11 cellular contexts compared by ENCODE assay signal in genomic region chr3:172530566-172530965, GRCh38. TPM values are rescaled to one million over a fixed set of nuclear protein-coding genes. Genes with fewer than 3 reads are reported as not detected.
A peak's percentile ranks its signal among the peaks of the same experiment; 100 is the strongest.
DNase-seq lines count a peak whose midpoint lies in the region; ATAC-seq and FAIRE-seq lines count a peak whose summit lies in the region.
"Had no signal": no experiment of that assay in that cellular context is flagged by ENCODE, and none has a peak within 500 bp of the region (broad histone marks: within the 10 kb centered on the region; RNA-seq: fewer than 3 reads in every experiment).

No MANE protein-coding gene starts in this region.

- POLR2A ChIA-PET in activated CD4-positive, alpha-beta memory T cell treated with anti-CD3 and anti-CD28 coated beads for 36 hours (lab: Charles Lee), result interaction anchor here (0.9 to 3.1 kb wide), 11 partner anchors 8 to 65 kb away, joined by 3 to 29 read pairs (median 7); partner anchors contain the start of gene TNFSF10

- H4K8ac ChIP-seq in mesendoderm (ENCODE audit: low read depth, low read length), result no peak overlapping the region

- no peak overlapping the region for H4K5ac ChIP-seq in mesendoderm (ENCODE audit: low read length)

- H2BK120ac ChIP-seq in mesendoderm (ENCODE audit: low read depth, low read length), result no peak overlapping the region

- H3K36me3 ChIP-seq in mesendoderm (ENCODE audit: control insufficient read depth, insufficient read depth, low read length), result no peaks in the 10 kb centered on the region
- H3K36me3 ChIP-seq: left lung had no signal

- H3K27me3 Mint-ChIP-seq in activated CD4-positive, alpha-beta memory T cell treated with anti-CD3 and anti-CD28 coated beads for 36 hours, result no peaks in the 10 kb centered on the region

- CTCF ChIA-PET in activated CD4-positive, alpha-beta memory T cell treated with anti-CD3 and anti-CD28 coated beads for 36 hours (lab: Charles Lee), result interaction anchor here (1.1 to 2.5 kb wide), 11 partner anchors 11 to 70 kb away, joined by 3 to 35 read pairs (median 6); no protein-coding TSS in a partner anchor

- H3K79me2 ChIP-seq in mesendoderm (ENCODE audit: control insufficient read depth, insufficient read depth, low read length), result no peaks in the 10 kb centered on the region

- H3K9ac ChIP-seq in mesendoderm (ENCODE audit: low read length), result no peak overlapping the region
- H3K9ac ChIP-seq: SK-N-SH had no signal

- intact Hi-C loops in activated CD4-positive, alpha-beta memory T cell treated with anti-CD3 and anti-CD28 coated beads for 36 hours (cut with micrococcal nuclease), result loop anchor here (1.0 kb wide), 6 partner anchors 13 to 66 kb away; no protein-coding TSS in a partner anchor

- no peak overlapping the region for H2BK15ac ChIP-seq in mesendoderm (replicated peaks; ENCODE audit: low read depth)

- H3K4me3 ChIP-seq in mesendoderm (ENCODE audit: low read length), result no peak overlapping the region
- H3K4me3 ChIP-seq: left lung had no signal

- H3K4me2 ChIP-seq in mesendoderm (ENCODE audit: low read length), result no peak overlapping the region
- H3K4me2 ChIP-seq: SK-N-SH had no signal

- no peaks in the 10 kb centered on the region for H3K79me1 ChIP-seq in mesendoderm (ENCODE audit: low read length)

- H3K23ac ChIP-seq in mesendoderm (ENCODE audit: low read length), result no peak overlapping the region

- H3K36me3 Mint-ChIP-seq in activated CD4-positive, alpha-beta memory T cell treated with anti-CD3 and anti-CD28 coated beads for 36 hours, result no peaks in the 10 kb centered on the region

- H3K56ac ChIP-seq in mesendoderm (ENCODE audit: low read length), result no peak overlapping the region

- H2BK5ac ChIP-seq in mesendoderm (ENCODE audit: low read length), result no peak overlapping the region

- H3K4me1 Mint-ChIP-seq in activated CD4-positive, alpha-beta memory T cell treated with anti-CD3 and anti-CD28 coated beads for 36 hours (ENCODE audit: low read depth), result peaks cover 24% of the 10 kb centered on the region

- peak overlapping the region; percentile 23 for H3K4me3 Mint-ChIP-seq in activated CD4-positive, alpha-beta memory T cell treated with anti-CD3 and anti-CD28 coated beads for 36 hours

- H3K4me1 ChIP-seq in mesendoderm (ENCODE audit: control insufficient read depth, low read depth, low read length), result no peaks in the 10 kb centered on the region

- H3K27ac ChIP-seq in mesendoderm (ENCODE audit: low read depth, low read length), result no peak overlapping the region

- no CpG with 5 or more reads among the region's 2 CpGs for WGBS in mesendoderm (ENCODE audit: extremely low coverage, insufficient coverage, low lambda C conversion rate)

- no peak overlapping the region for H3K4ac ChIP-seq in mesendoderm (ENCODE audit: low read depth, low read length)

- H2AK5ac ChIP-seq in mesendoderm (ENCODE audit: low read length), result no peak overlapping the region

- no peak for DNase-seq in GM18507 (ENCODE audit: extremely low spot score, insufficient read length, low read depth)
- peak; percentile 42 for DNase-seq in activated CD4-positive, alpha-beta memory T cell treated with anti-CD3 and anti-CD28 coated beads for 36 hours
- DNase-seq in mesendoderm, result peak; percentile 65
- no peak for DNase-seq in NCI-H1417 treated with DMSO at 0.1 percent for 48 hours (lab: John Stamatoyannopoulos, UW)
- no peak for DNase-seq in SHP77 (lab: John Stamatoyannopoulos, UW)
- no peak for DNase-seq in NCI-H1092 (lab: John Stamatoyannopoulos, UW)
- DNase-seq in RKO (ENCODE audit: low spot score), result no peak
- DNase-seq: left lung, NCI-H2029, SK-N-SH had no signal

- peak overlapping the region; percentile 86 for H3K27ac Mint-ChIP-seq in activated CD4-positive, alpha-beta memory T cell treated with anti-CD3 and anti-CD28 coated beads for 36 hours

- H3K9me3 Mint-ChIP-seq in activated CD4-positive, alpha-beta memory T cell treated with anti-CD3 and anti-CD28 coated beads for 36 hours, result no peaks in the 10 kb centered on the region

- no peaks in the 10 kb centered on the region for H3K27me3 ChIP-seq in mesendoderm (ENCODE audit: insufficient read depth, low read length, poor library complexity)
- H3K27me3 ChIP-seq: left lung had no signal

- peak; percentile 47 for ATAC-seq in HG03442 (IDR thresholded peaks at IDR 0.05; ENCODE audit: unreplicated experiment)
- ATAC-seq: left lung had no signal

- no peak overlapping the region for H3K18ac ChIP-seq in mesendoderm (ENCODE audit: low read length)

- peak; percentile 78 for FAIRE-seq in GM18507 (lab: Jason Lieb, UNC)

RNA-seq across cellular contexts. Expression of gene TNFSF10, which starts 7.3 kb away (rescaled TPM):
- total RNA-seq in activated CD4-positive, alpha-beta memory T cell treated with anti-CD3 and anti-CD28 coated beads for 36 hours, result 10 to 100 TPM; 30.1 to 31.8 TPM
- 0.01 TPM for polyA plus RNA-seq in mesendoderm (2013, experiment 1 of 2)
- 0.04 TPM for polyA plus RNA-seq in mesendoderm (2013, experiment 2 of 2)

Comparison
In these comparisons a context has a peak if more than half of its experiments do, and no peak if none do; other contexts are left out.
1. DNase-seq: peak in activated CD4-positive, alpha-beta memory T cell treated with anti-CD3 and anti-CD28 coated beads for 36 hours (single experiment) and mesendoderm (single experiment); none in GM18507 (single experiment), NCI-H1417 treated with DMSO at 0.1 percent for 48 hours (single experiment), SHP77 (0 of 2), NCI-H1092 (single experiment) and RKO (single experiment).